In genomic region chr5:50476549-50476948, GRCh38 we compare ENCODE assay signal across 12 cellular contexts. TPM values are rescaled to one million over a fixed set of nuclear protein-coding genes. Genes with fewer than 3 reads are reported as not detected.
A peak's percentile ranks its signal among the peaks of the same experiment; 100 is the strongest.
DNase-seq lines count a peak whose midpoint lies in the region; ATAC-seq and TF ChIP-seq lines count a peak whose summit lies in the region.
"Had no signal": no experiment of that assay in that cellular context is flagged by ENCODE, and none has a peak within 500 bp of the region (broad histone marks: within the 10 kb centered on the region; RNA-seq: fewer than 3 reads in every experiment).

No MANE protein-coding gene starts in this region.

- H3K4me3 ChIP-seq in CD4-positive, alpha-beta memory T cell (ENCODE audit: low read length in 2 of 2) = no peak overlapping the region
- H3K4me3 ChIP-seq: right atrium auricular region had no signal

- H3K27ac ChIP-seq in CD4-positive, alpha-beta memory T cell (ENCODE audit: low read depth, low read length) = no peak overlapping the region
- H3K27ac ChIP-seq: right atrium auricular region had no signal

- intact Hi-C loops in CD4-positive, alpha-beta memory T cell (cut with micrococcal nuclease) = no loop called here

- peaks cover 1 to 10% of the 10 kb centered on the region in 2 donors for H3K36me3 Mint-ChIP-seq in CD4-positive, alpha-beta memory T cell

- H3K27ac Mint-ChIP-seq in CD4-positive, alpha-beta memory T cell = no peak overlapping the region

- H3K4me3 Mint-ChIP-seq in CD4-positive, alpha-beta memory T cell = peak overlapping the region in 3 of 8 donors; percentile 25 to 69 (median 39)

- POLR2A ChIA-PET in CD4-positive, alpha-beta memory T cell (lab: Charles Lee; ENCODE audit: partially characterized antibody) = interaction anchor here (0.5 kb wide), 1 partner anchor 31 kb away, joined by 3 read pairs; no protein-coding TSS in a partner anchor

- peaks cover 4% of the 10 kb centered on the region for H3K4me1 ChIP-seq in CD4-positive, alpha-beta memory T cell (ENCODE audit: insufficient read depth, low read length)
- H3K4me1 ChIP-seq: BE2C, right atrium auricular region had no signal

- H3K27me3 ChIP-seq in CD4-positive, alpha-beta memory T cell (ENCODE audit: insufficient read depth, low read length) = no peaks in the 10 kb centered on the region
- H3K27me3 ChIP-seq: BE2C, right atrium auricular region had no signal

- ATAC-seq in GM18505 (IDR thresholded peaks at IDR 0.05; ENCODE audit: unreplicated experiment) = peak; percentile 97
- ATAC-seq in GM19452 (IDR thresholded peaks at IDR 0.05; ENCODE audit: unreplicated experiment) = peak; percentile 98
- peak; percentile 97 for ATAC-seq in HG02840 (IDR thresholded peaks at IDR 0.05; ENCODE audit: low FRiP score, unreplicated experiment)
- ATAC-seq in HG03460 (IDR thresholded peaks at IDR 0.05; ENCODE audit: unreplicated experiment) = peak; percentile 98

- DNase-seq in RKO (ENCODE audit: low spot score) (no peak), NCI-H226 (no peak)
- DNase-seq in CD4-positive, alpha-beta memory T cell = no peak
- no peak for DNase-seq in stimulated activated CD4-positive, alpha-beta T cell treated with anti-CD3 and anti-CD28 coated beads, Interleukin-2, amount 100 ng/mL, for 24 hours
- DNase-seq: BE2C, NCI-H1092 had no signal

- CTCF ChIA-PET in CD4-positive, alpha-beta memory T cell (lab: Charles Lee; ENCODE audit: partially characterized antibody) = no interaction called here

- peaks cover 0 to 8% (median 7%) of the 10 kb centered on the region in 8 donors for H3K9me3 Mint-ChIP-seq in CD4-positive, alpha-beta memory T cell

- H3K4me1 Mint-ChIP-seq in CD4-positive, alpha-beta memory T cell = peaks cover 9 to 24% (median 11%) of the 10 kb centered on the region in 4 donors

- TF ChIP-seq POLR2A in GM18505 (IDR thresholded peaks at IDR 0.05; ENCODE audit: borderline replicate concordance, extremely low read depth, insufficient read depth, insufficient read length) = no peak

- H3K9me3 ChIP-seq in CD4-positive, alpha-beta memory T cell (ENCODE audit: control insufficient read depth in 1 of 2, low read length in 2 of 2) = no peaks in the 10 kb centered on the region
- H3K9me3 ChIP-seq: BE2C, right atrium auricular region had no signal

- H3K27me3 Mint-ChIP-seq in CD4-positive, alpha-beta memory T cell = no peaks in the 10 kb centered on the region

- H3K36me3 ChIP-seq in CD4-positive, alpha-beta memory T cell (ENCODE audit: insufficient read depth, low read length) = no peaks in the 10 kb centered on the region
- H3K36me3 ChIP-seq: BE2C, right atrium auricular region had no signal

RNA-seq across cellular contexts. Expression of gene EMB, which starts 35.5 kb away (rescaled TPM):
- total RNA-seq in CD4-positive, alpha-beta memory T cell = 100 to 1,000 TPM; 264 to 277 TPM
- polyA plus RNA-seq in CD4-positive, alpha-beta memory T cell = 100 to 1,000 TPM; 176 to 275 TPM
- total RNA-seq: endothelial cell of umbilical vein had no signal
- polyA plus RNA-seq: endothelial cell of umbilical vein had no signal
